12 cellular contexts compared by ENCODE assay signal in the genomic region with DNA sequence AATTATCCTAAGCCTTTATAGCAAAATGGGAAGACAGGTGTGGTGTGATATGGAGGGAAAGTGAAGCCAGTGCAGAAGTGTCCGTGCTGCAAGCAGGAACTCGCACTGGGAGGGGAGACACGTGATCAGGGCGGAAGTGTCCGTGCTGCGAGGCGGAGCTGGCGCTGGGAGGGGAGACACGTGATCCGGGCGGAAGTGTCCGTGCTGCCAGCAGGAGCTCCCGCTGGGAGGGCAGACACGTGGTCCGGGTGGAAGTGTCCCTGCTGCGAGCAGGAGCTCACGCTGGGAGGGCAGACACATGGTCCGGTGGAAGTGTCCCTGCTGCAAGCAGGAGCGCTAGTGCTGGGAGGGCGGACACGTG. TPM values are rescaled to one million over a fixed set of nuclear protein-coding genes. Genes with fewer than 3 reads are reported as not detected.
DNase-seq lines count a peak whose midpoint lies in the region; ATAC-seq and TF ChIP-seq lines count a peak whose summit lies in the region.
"Had no signal": no experiment of that assay in that cellular context is flagged by ENCODE, and none has a peak within 500 bp of the region (broad histone marks: within the 10 kb centered on the region; RNA-seq: fewer than 3 reads in every experiment).

No MANE protein-coding gene starts in this region.

- H3K9me3 ChIP-seq in sigmoid colon = no peaks in the 10 kb centered on the region

- POLR2A ChIA-PET in naive thymus-derived CD8-positive, alpha-beta T cell (lab: Charles Lee) = no interaction called here

- in situ Hi-C loops in astrocyte of the spinal cord (cut with HindIII; ENCODE audit: low sequenced_read_pairs) = no loop called here

- peak overlapping the region; percentile 56 for H3K4me3 Mint-ChIP-seq in memory B cell
- H3K4me3 Mint-ChIP-seq in naive thymus-derived CD8-positive, alpha-beta T cell = peak overlapping the region in 2 of 10 donors; percentile 55 to 70

- no peak overlapping the region for H3K27ac ChIP-seq in sigmoid colon
- H3K27ac ChIP-seq: VCaP had no signal

- H3K4me3 ChIP-seq in astrocyte of the spinal cord (ENCODE audit: low read depth, low read length) = peak overlapping the region; percentile 3
- H3K4me3 ChIP-seq in sigmoid colon = no peak overlapping the region

- peaks cover 4 to 33% (median 25%) of the 10 kb centered on the region in 4 donors for H3K4me1 ChIP-seq in sigmoid colon

- WGBS in sigmoid colon, 2 donors = 84 to 90% methylated on average over 21 of the region's 21 CpGs

- peak; percentile 10 for ATAC-seq in memory B cell (ENCODE audit: low read depth)
- no peak for ATAC-seq in naive thymus-derived CD8-positive, alpha-beta T cell
- no peak for ATAC-seq in HG02610 (IDR thresholded peaks at IDR 0.05; ENCODE audit: unreplicated experiment)

- no peak for TF ChIP-seq EP300 in sigmoid colon (IDR thresholded peaks at IDR 0.05)

- intact Hi-C loops in sigmoid colon (cut with DNase I) = no loop called here

- DNase-seq in DMS153 treated with DMSO at 0.1 percent for 48 hours (lab: John Stamatoyannopoulos, UW; ENCODE audit: unreplicated experiment) (peak; percentile 99), NCI-H2029 (lab: John Stamatoyannopoulos, UW) (peak; percentile 95), astrocyte of the spinal cord (ENCODE audit: low read depth, low spot score) (no peak), memory B cell (ENCODE audit: low spot score in 2 of 2) (no peak), SIG-M5 treated with dmso at 0.1 percent for 504 hours (lab: John Stamatoyannopoulos, UW; ENCODE audit: unreplicated experiment) (no peak), sigmoid colon (no peak)
- no peak for DNase-seq in naive thymus-derived CD8-positive, alpha-beta T cell
- DNase-seq: effector CD4-positive, alpha-beta T cell; Kasumi-1; OCI-M1 had no signal

- H3K36me3 ChIP-seq in sigmoid colon = peaks cover 24 to 42% (median 34%) of the 10 kb centered on the region in 4 donors

- H3K9me3 Mint-ChIP-seq in memory B cell = no peaks in the 10 kb centered on the region
- H3K9me3 Mint-ChIP-seq in naive thymus-derived CD8-positive, alpha-beta T cell = no peaks in the 10 kb centered on the region

- H3K4me1 Mint-ChIP-seq in memory B cell = no peaks in the 10 kb centered on the region
- H3K4me1 Mint-ChIP-seq in naive thymus-derived CD8-positive, alpha-beta T cell = peaks cover 0 to 2% (median 0%) of the 10 kb centered on the region in 4 donors

- peak overlapping the region; percentile 29 for H3K27ac Mint-ChIP-seq in memory B cell
- peak overlapping the region in 2 of 10 donors; percentile 8 to 25 for H3K27ac Mint-ChIP-seq in naive thymus-derived CD8-positive, alpha-beta T cell

- TF ChIP-seq POLR2A in sigmoid colon (IDR thresholded peaks at IDR 0.05) = no peak

- H3K36me3 Mint-ChIP-seq in memory B cell = peaks cover 14% of the 10 kb centered on the region
- H3K36me3 Mint-ChIP-seq in naive thymus-derived CD8-positive, alpha-beta T cell = peaks cover 0 to 41% (median 10%) of the 10 kb centered on the region in 3 donors

- no peaks in the 10 kb centered on the region for H3K27me3 Mint-ChIP-seq in memory B cell
- no peaks in the 10 kb centered on the region for H3K27me3 Mint-ChIP-seq in naive thymus-derived CD8-positive, alpha-beta T cell

- H3K27me3 ChIP-seq in sigmoid colon = no peaks in the 10 kb centered on the region

- TF ChIP-seq CTCF in astrocyte of the spinal cord (IDR thresholded peaks at IDR 0.05; ENCODE audit: low read depth, low read length) (no peak), sigmoid colon (IDR thresholded peaks at IDR 0.05) (no peak)

RNA-seq across cellular contexts. Expression of gene PRKAR1B, which starts 40.5 kb away (rescaled TPM):
- 10 to 100 TPM; 46.2 to 47.3 TPM for total RNA-seq in naive thymus-derived CD8-positive, alpha-beta T cell
- 10 to 100 TPM; 14.6 to 35.4 (median 27.6) TPM for polyA plus RNA-seq in naive thymus-derived CD8-positive, alpha-beta T cell
- total RNA-seq in sigmoid colon = 10 to 100 TPM in 3 of 4 donors, 1 to 10 TPM in 1; 9.7 to 26.6 (median 10.9) TPM
- polyA plus RNA-seq in sigmoid colon = 10 to 100 TPM in 2 of 3 donors, 1 to 10 TPM in 1; 9.5 to 20.4 (median 12.6) TPM

RNA-seq across cellular contexts. Expression of gene DNAAF5, which starts 41.1 kb away (rescaled TPM):
- total RNA-seq in naive thymus-derived CD8-positive, alpha-beta T cell = 10 to 100 TPM; 12.3 to 16.3 TPM
- 1 to 10 TPM; 2.8 to 4.6 (median 4.6) TPM for polyA plus RNA-seq in naive thymus-derived CD8-positive, alpha-beta T cell
- total RNA-seq in sigmoid colon = 10 to 100 TPM; 13.2 to 25.4 (median 16.0) TPM
- 10 to 100 TPM in 1 of 3 donors, 1 to 10 TPM in 2; 7.8 to 23.4 (median 9.7) TPM for polyA plus RNA-seq in sigmoid colon

Comparison
In these comparisons a context has a peak if more than half of its experiments do, and no peak if none do; other contexts are left out.
1. DNase-seq: peak in DMS153 treated with DMSO at 0.1 percent for 48 hours (single experiment) and NCI-H2029 (single experiment); none in astrocyte of the spinal cord (single experiment), memory B cell (0 of 2), SIG-M5 treated with dmso at 0.1 percent for 504 hours (single experiment), naive thymus-derived CD8-positive, alpha-beta T cell (0 of 10) and sigmoid colon (single experiment).